ENCODE assay signal across 1 cellular context in the genomic region with DNA sequence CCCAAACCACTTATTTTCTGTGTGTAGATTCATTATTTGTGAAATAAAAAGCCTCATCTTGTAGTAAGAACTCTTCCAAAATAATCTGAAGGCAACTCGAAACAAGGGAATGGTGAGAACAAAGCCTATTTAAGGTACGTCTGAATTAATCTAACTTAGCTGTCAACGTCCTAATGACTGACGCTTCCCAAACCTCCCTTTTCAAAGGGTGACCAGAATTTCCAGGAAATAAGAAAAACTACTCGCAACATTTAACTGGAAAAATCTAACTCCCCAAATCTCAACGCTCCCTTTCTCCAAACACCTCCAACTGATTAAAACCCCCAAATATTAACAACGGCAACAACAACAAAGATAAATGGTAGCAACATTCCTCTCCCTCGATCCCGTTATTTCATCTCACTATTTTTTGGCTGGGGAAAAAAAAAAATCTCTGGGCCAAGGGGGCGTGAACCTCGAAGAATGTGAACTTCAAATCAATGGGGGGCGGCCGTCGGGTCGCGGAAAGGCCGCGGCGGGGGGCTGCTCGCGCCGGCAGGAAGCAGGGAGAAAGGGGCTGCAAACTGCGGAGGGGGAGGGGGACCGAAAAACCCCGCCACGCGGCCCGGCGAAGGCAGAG.
A peak's percentile ranks its signal among the peaks of the same experiment; 100 is the strongest.
TF ChIP-seq lines count a peak whose summit lies in the region.

No MANE protein-coding gene starts in this region.

TF ChIP-seq in HEK293, 187 proteins besides CTCF, POLR2A, EP300 and RAD21 (continued from another document):
- TF ChIP-seq, protein P1, sequence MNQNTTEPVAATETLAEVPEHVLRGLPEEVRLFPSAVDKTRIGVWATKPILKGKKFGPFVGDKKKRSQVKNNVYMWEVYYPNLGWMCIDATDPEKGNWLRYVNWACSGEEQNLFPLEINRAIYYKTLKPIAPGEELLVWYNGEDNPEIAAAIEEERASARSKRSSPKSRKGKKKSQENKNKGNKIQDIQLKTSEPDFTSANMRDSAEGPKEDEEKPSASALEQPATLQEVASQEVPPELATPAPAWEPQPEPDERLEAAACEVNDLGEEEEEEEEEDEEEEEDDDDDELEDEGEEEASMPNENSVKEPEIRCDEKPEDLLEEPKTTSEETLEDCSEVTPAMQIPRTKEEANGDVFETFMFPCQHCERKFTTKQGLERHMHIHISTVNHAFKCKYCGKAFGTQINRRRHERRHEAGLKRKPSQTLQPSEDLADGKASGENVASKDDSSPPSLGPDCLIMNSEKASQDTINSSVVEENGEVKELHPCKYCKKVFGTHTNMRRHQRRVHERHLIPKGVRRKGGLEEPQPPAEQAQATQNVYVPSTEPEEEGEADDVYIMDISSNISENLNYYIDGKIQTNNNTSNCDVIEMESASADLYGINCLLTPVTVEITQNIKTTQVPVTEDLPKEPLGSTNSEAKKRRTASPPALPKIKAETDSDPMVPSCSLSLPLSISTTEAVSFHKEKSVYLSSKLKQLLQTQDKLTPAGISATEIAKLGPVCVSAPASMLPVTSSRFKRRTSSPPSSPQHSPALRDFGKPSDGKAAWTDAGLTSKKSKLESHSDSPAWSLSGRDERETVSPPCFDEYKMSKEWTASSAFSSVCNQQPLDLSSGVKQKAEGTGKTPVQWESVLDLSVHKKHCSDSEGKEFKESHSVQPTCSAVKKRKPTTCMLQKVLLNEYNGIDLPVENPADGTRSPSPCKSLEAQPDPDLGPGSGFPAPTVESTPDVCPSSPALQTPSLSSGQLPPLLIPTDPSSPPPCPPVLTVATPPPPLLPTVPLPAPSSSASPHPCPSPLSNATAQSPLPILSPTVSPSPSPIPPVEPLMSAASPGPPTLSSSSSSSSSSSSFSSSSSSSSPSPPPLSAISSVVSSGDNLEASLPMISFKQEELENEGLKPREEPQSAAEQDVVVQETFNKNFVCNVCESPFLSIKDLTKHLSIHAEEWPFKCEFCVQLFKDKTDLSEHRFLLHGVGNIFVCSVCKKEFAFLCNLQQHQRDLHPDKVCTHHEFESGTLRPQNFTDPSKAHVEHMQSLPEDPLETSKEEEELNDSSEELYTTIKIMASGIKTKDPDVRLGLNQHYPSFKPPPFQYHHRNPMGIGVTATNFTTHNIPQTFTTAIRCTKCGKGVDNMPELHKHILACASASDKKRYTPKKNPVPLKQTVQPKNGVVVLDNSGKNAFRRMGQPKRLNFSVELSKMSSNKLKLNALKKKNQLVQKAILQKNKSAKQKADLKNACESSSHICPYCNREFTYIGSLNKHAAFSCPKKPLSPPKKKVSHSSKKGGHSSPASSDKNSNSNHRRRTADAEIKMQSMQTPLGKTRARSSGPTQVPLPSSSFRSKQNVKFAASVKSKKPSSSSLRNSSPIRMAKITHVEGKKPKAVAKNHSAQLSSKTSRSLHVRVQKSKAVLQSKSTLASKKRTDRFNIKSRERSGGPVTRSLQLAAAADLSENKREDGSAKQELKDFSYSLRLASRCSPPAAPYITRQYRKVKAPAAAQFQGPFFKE (tag by site-specific recombination; IDR thresholded peaks at IDR 0.05; ENCODE audit: borderline replicate concordance): no peak
- TF ChIP-seq KLF9 (tag by site-specific recombination; IDR thresholded peaks at IDR 0.05; ENCODE audit: low read depth) (peak; percentile 76), ZNF621 (tag by site-specific recombination; IDR thresholded peaks at IDR 0.05) (no peak), MZF1 (tag by site-specific recombination; IDR thresholded peaks at IDR 0.05; ENCODE audit: borderline replicate concordance) (0 out of 2 replicates have a peak, but pooled peaks have one; percentile 38), ZSCAN30 (tag by site-specific recombination; IDR thresholded peaks at IDR 0.05) (no peak), ZNF624 (tag by site-specific recombination; IDR thresholded peaks at IDR 0.05) (no peak), ZNF404 (tag by site-specific recombination; IDR thresholded peaks at IDR 0.05) (no peak), ZNF366 (tag by site-specific recombination; conservative IDR thresholded peaks at IDR 0.05) (no peak), ZNF311 (tag by site-specific recombination; IDR thresholded peaks at IDR 0.05; ENCODE audit: borderline replicate concordance) (no peak), SALL2 (tag by site-specific recombination; IDR thresholded peaks at IDR 0.05; ENCODE audit: borderline replicate concordance) (no peak)
- TF ChIP-seq, protein P2, sequence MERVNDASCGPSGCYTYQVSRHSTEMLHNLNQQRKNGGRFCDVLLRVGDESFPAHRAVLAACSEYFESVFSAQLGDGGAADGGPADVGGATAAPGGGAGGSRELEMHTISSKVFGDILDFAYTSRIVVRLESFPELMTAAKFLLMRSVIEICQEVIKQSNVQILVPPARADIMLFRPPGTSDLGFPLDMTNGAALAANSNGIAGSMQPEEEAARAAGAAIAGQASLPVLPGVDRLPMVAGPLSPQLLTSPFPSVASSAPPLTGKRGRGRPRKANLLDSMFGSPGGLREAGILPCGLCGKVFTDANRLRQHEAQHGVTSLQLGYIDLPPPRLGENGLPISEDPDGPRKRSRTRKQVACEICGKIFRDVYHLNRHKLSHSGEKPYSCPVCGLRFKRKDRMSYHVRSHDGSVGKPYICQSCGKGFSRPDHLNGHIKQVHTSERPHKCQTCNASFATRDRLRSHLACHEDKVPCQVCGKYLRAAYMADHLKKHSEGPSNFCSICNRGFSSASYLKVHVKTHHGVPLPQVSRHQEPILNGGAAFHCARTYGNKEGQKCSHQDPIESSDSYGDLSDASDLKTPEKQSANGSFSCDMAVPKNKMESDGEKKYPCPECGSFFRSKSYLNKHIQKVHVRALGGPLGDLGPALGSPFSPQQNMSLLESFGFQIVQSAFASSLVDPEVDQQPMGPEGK (tag by site-specific recombination; IDR thresholded peaks at IDR 0.05): peak; percentile 60
- TF ChIP-seq, protein P3, sequence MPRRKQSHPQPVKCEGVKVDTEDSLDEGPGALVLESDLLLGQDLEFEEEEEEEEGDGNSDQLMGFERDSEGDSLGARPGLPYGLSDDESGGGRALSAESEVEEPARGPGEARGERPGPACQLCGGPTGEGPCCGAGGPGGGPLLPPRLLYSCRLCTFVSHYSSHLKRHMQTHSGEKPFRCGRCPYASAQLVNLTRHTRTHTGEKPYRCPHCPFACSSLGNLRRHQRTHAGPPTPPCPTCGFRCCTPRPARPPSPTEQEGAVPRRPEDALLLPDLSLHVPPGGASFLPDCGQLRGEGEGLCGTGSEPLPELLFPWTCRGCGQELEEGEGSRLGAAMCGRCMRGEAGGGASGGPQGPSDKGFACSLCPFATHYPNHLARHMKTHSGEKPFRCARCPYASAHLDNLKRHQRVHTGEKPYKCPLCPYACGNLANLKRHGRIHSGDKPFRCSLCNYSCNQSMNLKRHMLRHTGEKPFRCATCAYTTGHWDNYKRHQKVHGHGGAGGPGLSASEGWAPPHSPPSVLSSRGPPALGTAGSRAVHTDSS (tag by site-specific recombination; IDR thresholded peaks at IDR 0.05): no peak
- TF ChIP-seq, protein P4, sequence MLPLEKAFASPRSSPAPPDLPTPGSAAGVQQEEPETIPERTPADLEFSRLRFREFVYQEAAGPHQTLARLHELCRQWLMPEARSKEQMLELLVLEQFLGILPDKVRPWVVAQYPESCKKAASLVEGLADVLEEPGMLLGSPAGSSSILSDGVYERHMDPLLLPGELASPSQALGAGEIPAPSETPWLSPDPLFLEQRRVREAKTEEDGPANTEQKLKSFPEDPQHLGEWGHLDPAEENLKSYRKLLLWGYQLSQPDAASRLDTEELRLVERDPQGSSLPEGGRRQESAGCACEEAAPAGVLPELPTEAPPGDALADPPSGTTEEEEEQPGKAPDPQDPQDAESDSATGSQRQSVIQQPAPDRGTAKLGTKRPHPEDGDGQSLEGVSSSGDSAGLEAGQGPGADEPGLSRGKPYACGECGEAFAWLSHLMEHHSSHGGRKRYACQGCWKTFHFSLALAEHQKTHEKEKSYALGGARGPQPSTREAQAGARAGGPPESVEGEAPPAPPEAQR (tag by site-specific recombination; IDR thresholded peaks at IDR 0.05): 0 out of 2 replicates have a peak, but pooled peaks have one; percentile 25
- TF ChIP-seq, protein P5, sequence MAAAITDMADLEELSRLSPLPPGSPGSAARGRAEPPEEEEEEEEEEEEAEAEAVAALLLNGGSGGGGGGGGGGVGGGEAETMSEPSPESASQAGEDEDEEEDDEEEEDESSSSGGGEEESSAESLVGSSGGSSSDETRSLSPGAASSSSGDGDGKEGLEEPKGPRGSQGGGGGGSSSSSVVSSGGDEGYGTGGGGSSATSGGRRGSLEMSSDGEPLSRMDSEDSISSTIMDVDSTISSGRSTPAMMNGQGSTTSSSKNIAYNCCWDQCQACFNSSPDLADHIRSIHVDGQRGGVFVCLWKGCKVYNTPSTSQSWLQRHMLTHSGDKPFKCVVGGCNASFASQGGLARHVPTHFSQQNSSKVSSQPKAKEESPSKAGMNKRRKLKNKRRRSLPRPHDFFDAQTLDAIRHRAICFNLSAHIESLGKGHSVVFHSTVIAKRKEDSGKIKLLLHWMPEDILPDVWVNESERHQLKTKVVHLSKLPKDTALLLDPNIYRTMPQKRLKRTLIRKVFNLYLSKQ (tag by site-specific recombination; IDR thresholded peaks at IDR 0.05; ENCODE audit: borderline replicate concordance): no peak
- TF ChIP-seq, protein P6, sequence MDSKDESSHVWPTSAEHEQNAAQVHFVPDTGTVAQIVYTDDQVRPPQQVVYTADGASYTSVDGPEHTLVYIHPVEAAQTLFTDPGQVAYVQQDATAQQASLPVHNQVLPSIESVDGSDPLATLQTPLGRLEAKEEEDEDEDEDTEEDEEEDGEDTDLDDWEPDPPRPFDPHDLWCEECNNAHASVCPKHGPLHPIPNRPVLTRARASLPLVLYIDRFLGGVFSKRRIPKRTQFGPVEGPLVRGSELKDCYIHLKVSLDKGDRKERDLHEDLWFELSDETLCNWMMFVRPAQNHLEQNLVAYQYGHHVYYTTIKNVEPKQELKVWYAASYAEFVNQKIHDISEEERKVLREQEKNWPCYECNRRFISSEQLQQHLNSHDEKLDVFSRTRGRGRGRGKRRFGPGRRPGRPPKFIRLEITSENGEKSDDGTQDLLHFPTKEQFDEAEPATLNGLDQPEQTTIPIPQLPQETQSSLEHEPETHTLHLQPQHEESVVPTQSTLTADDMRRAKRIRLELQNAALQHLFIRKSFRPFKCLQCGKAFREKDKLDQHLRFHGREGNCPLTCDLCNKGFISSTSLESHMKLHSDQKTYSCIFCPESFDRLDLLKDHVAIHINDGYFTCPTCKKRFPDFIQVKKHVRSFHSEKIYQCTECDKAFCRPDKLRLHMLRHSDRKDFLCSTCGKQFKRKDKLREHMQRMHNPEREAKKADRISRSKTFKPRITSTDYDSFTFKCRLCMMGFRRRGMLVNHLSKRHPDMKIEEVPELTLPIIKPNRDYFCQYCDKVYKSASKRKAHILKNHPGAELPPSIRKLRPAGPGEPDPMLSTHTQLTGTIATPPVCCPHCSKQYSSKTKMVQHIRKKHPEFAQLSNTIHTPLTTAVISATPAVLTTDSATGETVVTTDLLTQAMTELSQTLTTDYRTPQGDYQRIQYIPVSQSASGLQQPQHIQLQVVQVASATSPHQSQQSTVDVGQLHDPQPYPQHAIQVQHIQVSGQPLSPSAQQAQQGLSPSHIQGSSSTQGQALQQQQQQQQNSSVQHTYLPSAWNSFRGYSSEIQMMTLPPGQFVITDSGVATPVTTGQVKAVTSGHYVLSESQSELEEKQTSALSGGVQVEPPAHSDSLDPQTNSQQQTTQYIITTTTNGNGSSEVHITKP (tag by site-specific recombination; IDR thresholded peaks at IDR 0.05): no peak
- TF ChIP-seq, protein P7, sequence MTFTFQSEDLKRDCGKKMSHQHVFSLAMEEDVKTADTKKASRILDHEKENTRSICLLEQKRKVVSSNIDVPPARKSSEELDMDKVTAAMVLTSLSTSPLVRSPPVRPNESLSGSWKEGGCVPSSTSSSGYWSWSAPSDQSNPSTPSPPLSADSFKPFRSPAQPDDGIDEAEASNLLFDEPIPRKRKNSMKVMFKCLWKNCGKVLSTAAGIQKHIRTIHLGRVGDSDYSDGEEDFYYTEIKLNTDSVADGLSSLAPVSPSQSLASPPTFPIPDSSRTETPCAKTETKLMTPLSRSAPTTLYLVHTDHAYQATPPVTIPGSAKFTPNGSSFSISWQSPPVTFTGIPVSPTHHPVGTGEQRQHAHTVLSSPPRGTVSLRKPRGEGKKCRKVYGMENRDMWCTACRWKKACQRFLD (tag by site-specific recombination; IDR thresholded peaks at IDR 0.05): no peak
